In the genomic region with DNA sequence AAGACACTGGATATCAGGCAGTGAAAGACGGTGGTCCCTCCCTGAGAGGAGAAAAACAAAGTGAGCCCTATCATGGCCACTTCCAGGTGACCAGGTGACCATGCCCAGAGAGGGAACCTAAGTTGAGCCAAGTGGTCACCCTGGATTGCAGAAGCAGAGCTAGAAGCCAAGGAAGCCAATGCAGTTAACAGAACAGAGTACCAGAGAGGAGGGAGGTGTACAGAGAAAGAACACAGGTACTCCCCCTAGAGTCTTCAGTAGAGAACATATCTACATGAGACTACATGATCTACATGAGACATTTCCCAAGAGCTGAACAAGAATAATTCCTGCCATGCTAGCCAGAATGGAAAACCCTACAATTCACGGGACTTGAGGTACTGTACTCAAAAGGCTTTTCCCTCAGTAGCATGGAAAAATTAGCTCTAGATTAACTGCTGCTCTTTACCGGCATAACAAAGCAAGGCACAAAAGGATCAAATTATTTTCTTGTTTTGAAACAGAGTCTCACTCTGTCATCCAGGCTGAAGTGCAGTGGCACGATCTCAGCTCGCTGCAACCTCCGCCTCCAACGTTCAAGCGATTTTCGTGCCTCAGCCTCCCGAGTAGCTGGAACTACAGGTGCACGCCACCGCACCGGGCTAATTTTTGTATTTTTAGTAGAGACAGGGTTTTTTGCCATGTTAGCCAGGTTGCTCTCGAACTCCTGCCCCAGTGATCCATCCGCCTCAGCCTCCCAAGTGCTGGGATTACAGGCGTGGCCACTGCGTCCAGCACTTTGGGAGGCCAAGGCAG, we compare ENCODE assay signal across 22 cellular contexts. TPM values are rescaled to one million over a fixed set of nuclear protein-coding genes. Genes with fewer than 3 reads are reported as not detected.
DNase-seq lines count a peak whose midpoint lies in the region; ATAC-seq and TF ChIP-seq lines count a peak whose summit lies in the region.
"Had no signal": no experiment of that assay in that cellular context is flagged by ENCODE, and none has a peak within 500 bp of the region (broad histone marks: within the 10 kb centered on the region; RNA-seq: fewer than 3 reads in every experiment).

No MANE protein-coding gene starts in this region.

- DNase-seq in A673 (ENCODE audit: low spot score) (peak; percentile 27), H9 (no peak), Panc1 (ENCODE audit: low read depth, low spot score) (no peak), foreskin fibroblast (no peak), cerebellar cortex (ENCODE audit: low spot score) (no peak), foreskin melanocyte (no peak)
- DNase-seq: activated CD4-positive, alpha-beta T cell treated with anti-CD3 and anti-CD28 coated beads, Interleukin-2, amount 50 U/mL, for 1 hour; activated naive CD8-positive, alpha-beta T cell treated with anti-CD3 and anti-CD28 coated beads for 36 hours; activated T-cell treated with anti-CD3 and anti-CD28 coated beads, Interleukin-2, amount 50 U/mL, for 24 hours; central memory CD4-positive, alpha-beta T cell; DMS153; islet precursor cell; midbrain; NCI-H1694; NCI-H524; stimulated activated CD4-positive, alpha-beta T cell treated with anti-CD3 and anti-CD28 coated beads, Interleukin-4, amount 100 ng/mL, for 1 hour had no signal

- no peak overlapping the region for H3K4me2 ChIP-seq in H9 (ENCODE audit: insufficient read depth, insufficient read length, low read length)

- H2AFZ ChIP-seq in H9 (ENCODE audit: low read length) = no peak overlapping the region

- H3K4me3 Mint-ChIP-seq in H9 = no peak overlapping the region
- H3K4me3 Mint-ChIP-seq: activated naive CD8-positive, alpha-beta T cell treated with anti-CD3 and anti-CD28 coated beads for 36 hours; activated T-cell treated with anti-CD3 and anti-CD28 coated beads, Interleukin-2, amount 50 U/mL, for 24 hours; IgD-negative memory B cell; type B pancreatic cell had no signal

- no peak overlapping the region for H2BK12ac ChIP-seq in H9 (ENCODE audit: insufficient read length, low read depth, low read length)

- no peak overlapping the region for H4K91ac ChIP-seq in H9 (ENCODE audit: insufficient read length, low read depth, low read length)

- no peaks in the 10 kb centered on the region for H4K20me1 ChIP-seq in H9 (ENCODE audit: control insufficient read depth, insufficient read depth, insufficient read length)

- H3K9me3 ChIP-seq in A673 (ENCODE audit: low read depth, low read length, poor library complexity, severe bottlenecking) (no peaks in the 10 kb centered on the region), H9 (ENCODE audit: control insufficient read depth, low read depth, low read length) (no peaks in the 10 kb centered on the region), Panc1 (ENCODE audit: control insufficient read depth, insufficient read depth, low read depth, low read length) (no peaks in the 10 kb centered on the region)
- H3K9me3 ChIP-seq: neutrophil had no signal

- no peak overlapping the region for H3K9ac ChIP-seq in H9 (ENCODE audit: extremely low read depth, insufficient read length, low read length)

- peak overlapping the region in 1 of 3 experiments; percentile 34; a peak in 1 of 7 replicates for H3K27ac Mint-ChIP-seq in H9
- H3K27ac Mint-ChIP-seq: activated naive CD8-positive, alpha-beta T cell treated with anti-CD3 and anti-CD28 coated beads for 36 hours; activated T-cell treated with anti-CD3 and anti-CD28 coated beads, Interleukin-2, amount 50 U/mL, for 24 hours; IgD-negative memory B cell; type B pancreatic cell had no signal

- H2BK15ac ChIP-seq in H9 (ENCODE audit: low read depth, low read length) = no peak overlapping the region

- H3K4ac ChIP-seq in H9 (ENCODE audit: low read depth, low read length) = no peak overlapping the region

- in situ Hi-C loops in Panc1 (cut with HindIII; ENCODE audit: low pct_unique_long_range_greater_than_20kb, low sequenced_read_pairs) = no loop called here

- H4K5ac ChIP-seq in H9 (ENCODE audit: insufficient read length, low read depth, low read length) = no peak overlapping the region

- CTCF ChIA-PET in A673 (lab: Charles Lee) (no interaction called here), Panc1 (lab: Charles Lee) (interaction anchor here (0.6 to 0.9 kb wide), 2 partner anchors 15 to 86 kb away, joined by 3 read pairs; no protein-coding TSS in a partner anchor)

- no peak overlapping the region for H2BK5ac ChIP-seq in H9 (ENCODE audit: insufficient read length, low read length)

- peaks cover 21% of the 10 kb centered on the region for H3K4me1 ChIP-seq in A673 (ENCODE audit: insufficient read depth, low read length, poor library complexity, severe bottlenecking)
- no peaks in the 10 kb centered on the region for H3K4me1 ChIP-seq in H9 (ENCODE audit: insufficient read depth, low read length)
- no peaks in the 10 kb centered on the region for H3K4me1 ChIP-seq in Panc1 (ENCODE audit: control insufficient read depth, insufficient read depth, low read length)

- no peak for ATAC-seq in Panc1
- ATAC-seq in HG02885 (IDR thresholded peaks at IDR 0.05; ENCODE audit: poor library complexity, unreplicated experiment) = no peak
- ATAC-seq in HG03196 (IDR thresholded peaks at IDR 0.05; ENCODE audit: unreplicated experiment) = no peak

- peaks cover 8% of the 10 kb centered on the region; the same call in 1 of the 2 replicates for H3K79me2 ChIP-seq in H9 (ENCODE audit: insufficient read depth, low read length)

- H3K27me3 Mint-ChIP-seq in H9 (ENCODE audit: low read depth) = no peaks in the 10 kb centered on the region
- H3K27me3 Mint-ChIP-seq: activated naive CD8-positive, alpha-beta T cell treated with anti-CD3 and anti-CD28 coated beads for 36 hours; activated T-cell treated with anti-CD3 and anti-CD28 coated beads, Interleukin-2, amount 50 U/mL, for 24 hours; IgD-negative memory B cell; type B pancreatic cell had no signal

- intact Hi-C loops in A673 (cut with micrococcal nuclease; ENCODE audit: unreplicated experiment) = loop anchor here (5.0 kb wide), 1 partner anchor 84 kb away; no protein-coding TSS in a partner anchor
- intact Hi-C loops in Panc1 (cut with micrococcal nuclease; ENCODE audit: unreplicated experiment) = no loop called here

- H3K23me2 ChIP-seq in H9 (ENCODE audit: insufficient read length, low read depth, low read length, poor library complexity, severe bottlenecking) = no peaks in the 10 kb centered on the region

- no peak overlapping the region for H3K18ac ChIP-seq in H9 (ENCODE audit: insufficient read length, low read depth, low read length)

- no peak overlapping the region for H4K8ac ChIP-seq in H9 (replicated peaks; ENCODE audit: insufficient read length, low read depth, low read length)

- no peak overlapping the region for H2AK5ac ChIP-seq in H9 (ENCODE audit: insufficient read length, low read length)

- H3K36me3 Mint-ChIP-seq in H9 (ENCODE audit: insufficient read depth in 1 of 3, low read depth in 3 of 3) = peaks cover 4 to 5% (median 4%) of the 10 kb centered on the region in 3 experiments; a peak in 4 of 7 replicates
- H3K36me3 Mint-ChIP-seq: IgD-negative memory B cell had no signal

- H2BK120ac ChIP-seq in H9 (ENCODE audit: low read depth, low read length, poor library complexity, severe bottlenecking) = no peak overlapping the region

- H2BK20ac ChIP-seq in H9 (ENCODE audit: low read depth, low read length, poor library complexity, severe bottlenecking) = no peak overlapping the region

- H3K14ac ChIP-seq in H9 (ENCODE audit: insufficient read depth, low read length) = no peak overlapping the region

- no peak overlapping the region for H3K56ac ChIP-seq in H9 (ENCODE audit: insufficient read length, low read depth, low read length)

- H3K36me3 ChIP-seq in A673 (ENCODE audit: insufficient read depth, low read length, poor library complexity, severe bottlenecking) = no peaks in the 10 kb centered on the region
- H3K36me3 ChIP-seq in Panc1 (ENCODE audit: control insufficient read depth, insufficient read depth, low read length) = no peaks in the 10 kb centered on the region
- H3K36me3 ChIP-seq: neutrophil had no signal

- no peaks in the 10 kb centered on the region for H3K9me3 Mint-ChIP-seq in H9
- H3K9me3 Mint-ChIP-seq: activated T-cell treated with anti-CD3 and anti-CD28 coated beads, Interleukin-2, amount 50 U/mL, for 24 hours; IgD-negative memory B cell; type B pancreatic cell had no signal

- H3T11ph ChIP-seq in H9 (ENCODE audit: low read length) = no peak overlapping the region

- H3K4me3 ChIP-seq in A673 (ENCODE audit: low read depth, low read length, poor library complexity, severe bottlenecking) (no peak overlapping the region), Panc1 (ENCODE audit: low read depth in 2 of 2, low read length in 2 of 2) (no peak overlapping the region), foreskin fibroblast (ENCODE audit: low read depth in 1 of 2, low read length in 2 of 2) (no peak overlapping the region)

- H3K23ac ChIP-seq in H9 (ENCODE audit: insufficient read length, low read depth, low read length) = no peak overlapping the region

- TF ChIP-seq CTCF in A673 (conservative IDR thresholded peaks at IDR 0.05; ENCODE audit: low read depth, low read length) (peak; percentile 46), H9 (conservative IDR thresholded peaks at IDR 0.05) (peak; percentile 44), Panc1 (IDR thresholded peaks at IDR 0.05) (peak; percentile 30), foreskin fibroblast (IDR thresholded peaks at IDR 0.05; ENCODE audit: low read depth, low read length) (peak; percentile 13)

- H3K79me1 ChIP-seq in H9 (ENCODE audit: insufficient read depth, low read depth, low read length, poor library complexity, severe bottlenecking) = peaks cover 4% of the 10 kb centered on the region

- H3K27ac ChIP-seq in A673 (ENCODE audit: low read depth, low read length, poor library complexity, severe bottlenecking) (no peak overlapping the region), H9 (ENCODE audit: insufficient read length, low read depth, low read length) (no peak overlapping the region), Panc1 (ENCODE audit: low read length) (no peak overlapping the region)
- H3K27ac ChIP-seq: neutrophil, RWPE1 had no signal

- BruUV-seq in A673 (replicated peaks; lab: Mats Ljungman, UMichigan) (no TSS peak), Panc1 (replicated peaks; lab: Mats Ljungman, UMichigan) (no TSS peak)

- no peaks in the 10 kb centered on the region; a peak in 2 of 4 replicates for H3K4me1 Mint-ChIP-seq in H9

- POLR2A ChIA-PET in A673 (lab: Charles Lee; ENCODE audit: low non-redundant PET) (no interaction called here), Panc1 (lab: Charles Lee) (no interaction called here)

- WGBS in H9 (ENCODE audit: extremely low coverage, insufficient read length, low lambda C conversion rate) = no CpG with 5 or more reads among the region's 17 CpGs

- H3K27me3 ChIP-seq in A673 (replicated peaks; ENCODE audit: insufficient read depth, low read depth, low read length, poor library complexity) (no peaks in the 10 kb centered on the region), H9 (ENCODE audit: insufficient read depth, low read length) (no peaks in the 10 kb centered on the region), Panc1 (ENCODE audit: control insufficient read depth, insufficient read depth, low read length) (no peaks in the 10 kb centered on the region)
- H3K27me3 ChIP-seq: neutrophil had no signal

RNA-seq across cellular contexts. Expression of a gene that starts 23.5 kb away (rescaled TPM):
- 46.2 and 49.4 TPM in 2 replicates for total RNA-seq in A673 (2021)
- 33.2 and 35.1 TPM in 2 replicates for total RNA-seq in H9 (2021)
- total RNA-seq in Panc1 (2021; ENCODE audit: unreplicated experiment) = 47.9 TPM
- 12.2 TPM for polyA plus RNA-seq in Panc1 (2012; ENCODE audit: insufficient read length)
